ENCODE assay signal across 33 cellular contexts in genomic region chr12:28239918-28240317, GRCh38.
"Had no signal": no experiment of that assay in that cellular context is flagged by ENCODE, and none has a peak within 500 bp of the region (broad histone marks: within the 10 kb centered on the region; RNA-seq: fewer than 3 reads in every experiment).

No MANE protein-coding gene starts in this region.

- H3K36me3 ChIP-seq: adrenal gland, ascending aorta, brain microvascular endothelial cell, breast epithelium, cardiac muscle cell had no signal

- H3K27me3 ChIP-seq: adrenal gland, ascending aorta, body of pancreas, brain microvascular endothelial cell, breast epithelium, cardiac muscle cell had no signal

- H3K4me1 ChIP-seq: adrenal gland, ascending aorta, body of pancreas, breast epithelium had no signal

- H3K9me3 ChIP-seq: adrenal gland, ascending aorta, body of pancreas, breast epithelium had no signal

- DNase-seq: activated effector memory CD4-positive, alpha-beta T cell treated with anti-CD3 and anti-CD28 coated beads, Interleukin-2, amount 50 U/mL, for 16 hours; activated effector memory CD4-positive, alpha-beta T cell treated with Interleukin-2 at 50 U/mL for 16 hours; activated gamma-delta T cell; activated naive CD4-positive, alpha-beta T cell; activated naive CD4-positive, alpha-beta T cell treated with anti-CD3 and anti-CD28 coated beads for 36 hours; activated naive CD4-positive, alpha-beta T cell treated with anti-CD3 and anti-CD28 coated beads, Interleukin-2, amount 10 ng/mL, durations not matched to agents 7 days and 5 days; activated naive CD4-positive, alpha-beta T cell treated with anti-CD3 and anti-CD28 coated beads, Interleukin-2, amount 50 U/mL, for 16 hours; activated naive CD4-positive, alpha-beta T cell treated with Interleukin-2 at 50 U/mL for 16 hours; activated naive CD8-positive, alpha-beta T cell treated with anti-CD3 and anti-CD28 coated beads for 36 hours; activated naive CD8-positive, alpha-beta T cell treated with anti-CD3 and anti-CD28 coated beads, Interleukin-2, amount 10 ng/mL, durations not matched to agents 7 days and 5 days; activated naive CD8-positive, alpha-beta T cell treated with anti-CD3 and anti-CD28 coated beads, Interleukin-2, amount 50 U/mL, for 24 hours; activated T-cell treated with anti-CD3 and anti-CD28 coated beads, Interleukin-2, amount 50 U/mL, for 1 hour; activated T-cell treated with anti-CD3 and anti-CD28 coated beads, Interleukin-2, amount 50 U/mL, for 24 hours; activated T-cell treated with anti-CD3 and anti-CD28 coated beads, Interleukin-2, amount 50 U/mL, for 4 hours; activated T-cell treated with anti-CD3 and anti-CD28 coated beads, Interleukin-2, amount 50 U/mL, for 48 hours; activated T-cell treated with anti-CD3 and anti-CD28 coated beads, Interleukin-2, amount 50 U/mL, for 72 hours; adrenal gland; amniotic stem cell; amygdala; anterior cingulate cortex; aorta; body of pancreas; brain microvascular endothelial cell; caudate nucleus; central memory CD4-positive, alpha-beta T cell; cerebellar nuclear complex had no signal

- H3K27ac ChIP-seq: adrenal gland, ascending aorta, body of pancreas, brain microvascular endothelial cell, breast epithelium, cardiac muscle cell had no signal

- ATAC-seq: activated naive CD4-positive, alpha-beta T cell treated with anti-CD3 and anti-CD28 coated beads, Interleukin-2, amount 50 U/mL, for 72 hours; activated naive CD8-positive, alpha-beta T cell treated with anti-CD3 and anti-CD28 coated beads, Interleukin-2, amount 50 U/mL, for 24 hours; activated T-cell treated with anti-CD3 and anti-CD28 coated beads, Interleukin-2, amount 50 U/mL, for 4 hours; activated T-cell treated with anti-CD3 and anti-CD28 coated beads, Interleukin-2, amount 50 U/mL, for 72 hours; activated T-helper 17 cell treated with anti-CD3 and anti-CD28 coated beads, Interleukin-2, amount 50 U/mL, for 72 hours; body of pancreas had no signal

- H3K4me3 ChIP-seq: adrenal gland, ascending aorta, body of pancreas, breast epithelium, cardiac muscle cell had no signal

- FAIRE-seq: astrocyte, bronchial epithelial cell had no signal
